ENCODE assay signal across 11 cellular contexts in genomic region chr1:71307451-71307850, GRCh38.
A peak's percentile ranks its signal among the peaks of the same experiment; 100 is the strongest.
DNase-seq lines count a peak whose midpoint lies in the region; ATAC-seq and TF ChIP-seq lines count a peak whose summit lies in the region.
"Had no signal": no experiment of that assay in that cellular context is flagged by ENCODE, and none has a peak within 500 bp of the region (broad histone marks: within the 10 kb centered on the region; RNA-seq: fewer than 3 reads in every experiment).

No MANE protein-coding gene starts in this region.

- peak; percentile 68 for ATAC-seq in HG02571 (IDR thresholded peaks at IDR 0.05; ENCODE audit: unreplicated experiment)
- ATAC-seq: activated T-helper 17 cell treated with anti-CD3 and anti-CD28 coated beads, Interleukin-2, amount 50 U/mL, for 72 hours had no signal

- no peak overlapping the region for H3K27ac ChIP-seq in prostate gland

- no peaks in the 10 kb centered on the region for H3K4me1 ChIP-seq in prostate gland (replicated peaks)

- TF ChIP-seq POLR2A in prostate gland (IDR thresholded peaks at IDR 0.05): no peak

- H3K9me3 ChIP-seq in prostate gland: no peaks in the 10 kb centered on the region

- no peaks in the 10 kb centered on the region for H3K27me3 ChIP-seq in prostate gland (replicated peaks; ENCODE audit: insufficient read depth)

- intact Hi-C loops in prostate gland (cut with DNase I): no loop called here

- TF ChIP-seq CTCF in fibroblast of villous mesenchyme (IDR thresholded peaks at IDR 0.05; ENCODE audit: insufficient read depth, low read depth, low read length): no peak
- no peak for TF ChIP-seq CTCF in prostate gland (IDR thresholded peaks at IDR 0.05)

- H3K4me3 ChIP-seq in fibroblast of villous mesenchyme (ENCODE audit: low read depth, low read length) (no peak overlapping the region), prostate gland (no peak overlapping the region)

- H3K36me3 ChIP-seq in prostate gland: no peaks in the 10 kb centered on the region

- DNase-seq in ELF-1 (ENCODE audit: low read depth, low spot score): peak; percentile 8
- DNase-seq in NCI-H69 (lab: John Stamatoyannopoulos, UW): peak; percentile 40
- DNase-seq in fibroblast of villous mesenchyme (ENCODE audit: low read depth): peak; percentile 63
- DNase-seq in prostate gland (ENCODE audit: low spot score): no peak
- DNase-seq in COLO829 (ENCODE audit: low spot score): no peak
- DNase-seq in AG08396 (ENCODE audit: low spot score): no peak
- no peak for DNase-seq in stimulated activated CD4-positive, alpha-beta T cell treated with anti-CD3 and anti-CD28 coated beads, Interleukin-1b, Interleukin-23, amount 100 ng/mL, for 48 hours
- DNase-seq: left cardiac atrium, NCI-H187 had no signal

Comparison
In these comparisons a context has a peak if more than half of its experiments do, and no peak if none do; other contexts are left out.
1. DNase-seq: peak in ELF-1 (single experiment), NCI-H69 (single experiment) and fibroblast of villous mesenchyme (single experiment); none in prostate gland (single experiment), COLO829 (single experiment), AG08396 (single experiment) and stimulated activated CD4-positive, alpha-beta T cell treated with anti-CD3 and anti-CD28 coated beads, Interleukin-1b, Interleukin-23, amount 100 ng/mL, for 48 hours (single experiment).